In the genomic region with DNA sequence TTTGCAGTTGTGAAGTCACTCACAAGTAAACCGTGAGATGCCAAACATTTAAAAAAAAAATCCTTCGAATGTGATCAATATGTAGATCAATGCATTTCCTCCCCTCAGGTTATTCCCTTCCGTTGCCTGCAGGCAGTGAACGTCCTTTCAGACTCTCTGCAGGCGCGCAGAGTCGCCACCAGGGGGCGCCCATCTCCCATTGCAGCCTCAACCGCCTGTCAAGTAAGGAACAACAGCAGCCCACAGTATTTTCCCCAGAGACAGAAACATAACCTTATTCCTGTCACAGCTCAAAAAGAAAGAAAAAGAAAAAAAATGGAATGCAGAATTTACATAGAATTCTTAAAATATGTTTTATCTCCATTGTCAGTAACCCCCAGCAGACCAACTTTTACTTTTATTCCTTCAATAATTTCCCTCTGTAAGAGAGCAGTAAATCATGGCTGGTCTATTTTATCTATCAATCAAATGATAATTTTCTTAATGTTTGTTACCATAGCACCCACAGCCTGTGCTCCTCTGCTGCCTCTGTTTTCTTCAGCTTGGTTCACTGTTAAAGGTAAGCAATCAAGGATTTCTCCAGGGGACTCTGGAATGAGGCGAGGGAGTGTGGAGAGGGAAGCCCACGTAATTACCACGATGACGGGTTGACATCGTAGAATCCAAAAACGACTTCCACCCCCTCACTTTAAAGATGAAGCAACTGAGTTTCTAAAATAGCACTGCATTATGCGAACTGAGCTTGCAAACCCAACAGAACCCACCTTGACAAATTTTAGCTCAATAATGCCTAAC, we compare ENCODE assay signal across 8 cellular contexts.
DNase-seq lines count a peak whose midpoint lies in the region; ATAC-seq and TF ChIP-seq lines count a peak whose summit lies in the region.

No MANE protein-coding gene starts in this region.

- no peaks in the 10 kb centered on the region for H3K27me3 ChIP-seq in vagina

- peak; percentile 59 to 91 (median 88) for TF ChIP-seq CTCF in vagina (IDR thresholded peaks at IDR 0.05)

- peaks cover 9% of the 10 kb centered on the region for H3K4me1 ChIP-seq in vagina

- no peak overlapping the region for H3K27ac ChIP-seq in vagina

- no peak overlapping the region for H3K4me3 ChIP-seq in vagina

- TF ChIP-seq POLR2A in vagina (IDR thresholded peaks at IDR 0.05): no peak

- peak; percentile 97 for ATAC-seq in GM21529 (IDR thresholded peaks at IDR 0.05; ENCODE audit: unreplicated experiment)

- DNase-seq in ELR (ENCODE audit: low read depth): peak; percentile 35
- DNase-seq in HUDEP-2 (lab: John Stamatoyannopoulos, UW; ENCODE audit: unreplicated experiment in 76 of 76): peak in 53 of 76 experiments; percentile 1 to 62 (median 15)
- peak; percentile 58 for DNase-seq in RPMI8226
- DNase-seq in activated gamma-delta T cell treated with Interleukin-2 at 50 U/mL for 16 hours: peak; percentile 42
- DNase-seq in globus pallidus (ENCODE audit: low spot score): peak; percentile 65
- peak; percentile 52 to 97 (median 84) for DNase-seq in posterior cingulate gyrus
- DNase-seq in vagina (ENCODE audit: extremely low spot score in 2 of 2): no peak

- H3K9me3 ChIP-seq in vagina: no peaks in the 10 kb centered on the region

- H3K36me3 ChIP-seq in vagina: no peaks in the 10 kb centered on the region

- intact Hi-C loops in posterior cingulate gyrus (cut with DNase I) (no loop called here), vagina (cut with DNase I) (no loop called here)

Comparison
In these comparisons a context has a peak if more than half of its experiments do, and no peak if none do; other contexts are left out.
1. DNase-seq: peak in ELR (single experiment), HUDEP-2 (53 of 76), RPMI8226 (single experiment), activated gamma-delta T cell treated with Interleukin-2 at 50 U/mL for 16 hours (single experiment), globus pallidus (single experiment) and posterior cingulate gyrus (10 of 10); none in vagina (0 of 2).